ENCODE assay signal across 1 cellular context in genomic region chr2:173355132-173355865, GRCh38.
TF ChIP-seq lines count a peak whose summit lies in the region.

No MANE protein-coding gene starts in this region.

TF ChIP-seq in liver, 16 proteins besides CTCF, POLR2A, EP300 and RAD21 (continued from another document):
- no peak for TF ChIP-seq REST (IDR thresholded peaks at IDR 0.05)
